In genomic region chr22:37971475-37972434, GRCh38 we compare ENCODE assay signal across 19 cellular contexts. TPM values are rescaled to one million over a fixed set of nuclear protein-coding genes. Genes with fewer than 3 reads are reported as not detected.
DNase-seq lines count a peak whose midpoint lies in the region; ATAC-seq and TF ChIP-seq lines count a peak whose summit lies in the region.
"Had no signal": no experiment of that assay in that cellular context is flagged by ENCODE, and none has a peak within 500 bp of the region (broad histone marks: within the 10 kb centered on the region; RNA-seq: fewer than 3 reads in every experiment).

No MANE protein-coding gene starts in this region.

- H3K4me3 Mint-ChIP-seq in activated T-cell treated with anti-CD3 and anti-CD28 coated beads, Interleukin-2, amount 50 U/mL, for 24 hours, result no peak overlapping the region
- no peak overlapping the region for H3K4me3 Mint-ChIP-seq in stimulated activated naive B cell treated with anti-CD40 and anti-IgM and Interleukin-4, amounts not matched to agents 10 μg/mL and 1 μg/mL and 100 μg/mL, for 72 hours
- H3K4me3 Mint-ChIP-seq: activated naive CD4-positive, alpha-beta T cell treated with anti-CD3 and anti-CD28 coated beads, Interleukin-2, amount 50 U/mL, for 24 hours; CD8-positive, alpha-beta T cell had no signal

- TF ChIP-seq POLR2A in gastroesophageal sphincter (IDR thresholded peaks at IDR 0.05) (no peak), body of pancreas (IDR thresholded peaks at IDR 0.05) (no peak)

- H3K9me3 Mint-ChIP-seq in activated T-cell treated with anti-CD3 and anti-CD28 coated beads, Interleukin-2, amount 50 U/mL, for 24 hours, result no peaks in the 10 kb centered on the region
- H3K9me3 Mint-ChIP-seq in stimulated activated naive B cell treated with anti-CD40 and anti-IgM and Interleukin-4, amounts not matched to agents 10 μg/mL and 1 μg/mL and 100 μg/mL, for 72 hours, result no peaks in the 10 kb centered on the region
- H3K9me3 Mint-ChIP-seq: activated naive CD4-positive, alpha-beta T cell treated with anti-CD3 and anti-CD28 coated beads, Interleukin-2, amount 50 U/mL, for 24 hours; CD8-positive, alpha-beta T cell had no signal

- no peak for TF ChIP-seq EP300 in gastroesophageal sphincter (IDR thresholded peaks at IDR 0.05)

- peak; percentile 22 for ATAC-seq in gastroesophageal sphincter
- no peak for ATAC-seq in stimulated activated naive B cell treated with anti-CD40 and anti-IgM and Interleukin-4, amounts not matched to agents 10 μg/mL and 1 μg/mL and 100 μg/mL, for 72 hours (replicated peaks)
- no peak for ATAC-seq in body of pancreas
- ATAC-seq: CD8-positive, alpha-beta T cell; PC-3 had no signal

- peaks cover 0 to 81% of the 10 kb centered on the region in 2 donors for H3K36me3 ChIP-seq in gastroesophageal sphincter
- peaks cover 0 to 4% of the 10 kb centered on the region in 2 donors for H3K36me3 ChIP-seq in body of pancreas (replicated peaks in 1 of 2; ENCODE audit: insufficient read depth in 1 of 2, low read depth in 2 of 2)

- peaks cover 0 to 7% (median 0%) of the 10 kb centered on the region in 3 donors for H3K4me1 ChIP-seq in gastroesophageal sphincter
- peaks cover 10% of the 10 kb centered on the region for H3K4me1 ChIP-seq in body of pancreas

- peak overlapping the region; percentile 4 for H3K27ac Mint-ChIP-seq in activated T-cell treated with anti-CD3 and anti-CD28 coated beads, Interleukin-2, amount 50 U/mL, for 24 hours
- peak overlapping the region; percentile 42 for H3K27ac Mint-ChIP-seq in stimulated activated naive B cell treated with anti-CD40 and anti-IgM and Interleukin-4, amounts not matched to agents 10 μg/mL and 1 μg/mL and 100 μg/mL, for 72 hours
- H3K27ac Mint-ChIP-seq: activated naive CD4-positive, alpha-beta T cell treated with anti-CD3 and anti-CD28 coated beads, Interleukin-2, amount 50 U/mL, for 24 hours; CD8-positive, alpha-beta T cell had no signal

- H3K9me3 ChIP-seq in gastroesophageal sphincter, result no peaks in the 10 kb centered on the region
- no peaks in the 10 kb centered on the region for H3K9me3 ChIP-seq in body of pancreas

- H3K36me3 Mint-ChIP-seq in activated T-cell treated with anti-CD3 and anti-CD28 coated beads, Interleukin-2, amount 50 U/mL, for 24 hours (ENCODE audit: low read depth), result peaks cover 54% of the 10 kb centered on the region
- H3K36me3 Mint-ChIP-seq in stimulated activated naive B cell treated with anti-CD40 and anti-IgM and Interleukin-4, amounts not matched to agents 10 μg/mL and 1 μg/mL and 100 μg/mL, for 72 hours, result peaks cover 41 to 55% of the 10 kb centered on the region in 2 donors

- no peaks in the 10 kb centered on the region for H3K27me3 Mint-ChIP-seq in activated T-cell treated with anti-CD3 and anti-CD28 coated beads, Interleukin-2, amount 50 U/mL, for 24 hours
- H3K27me3 Mint-ChIP-seq in stimulated activated naive B cell treated with anti-CD40 and anti-IgM and Interleukin-4, amounts not matched to agents 10 μg/mL and 1 μg/mL and 100 μg/mL, for 72 hours, result no peaks in the 10 kb centered on the region
- H3K27me3 Mint-ChIP-seq: activated naive CD4-positive, alpha-beta T cell treated with anti-CD3 and anti-CD28 coated beads, Interleukin-2, amount 50 U/mL, for 24 hours had no signal

- TF ChIP-seq CTCF in gastroesophageal sphincter (IDR thresholded peaks at IDR 0.05), result no peak
- TF ChIP-seq CTCF in body of pancreas (IDR thresholded peaks at IDR 0.05), result no peak

- H3K4me1 Mint-ChIP-seq in activated T-cell treated with anti-CD3 and anti-CD28 coated beads, Interleukin-2, amount 50 U/mL, for 24 hours (ENCODE audit: low read depth), result peaks cover 1% of the 10 kb centered on the region
- peaks cover 0 to 8% of the 10 kb centered on the region in 2 donors for H3K4me1 Mint-ChIP-seq in stimulated activated naive B cell treated with anti-CD40 and anti-IgM and Interleukin-4, amounts not matched to agents 10 μg/mL and 1 μg/mL and 100 μg/mL, for 72 hours
- H3K4me1 Mint-ChIP-seq: activated naive CD4-positive, alpha-beta T cell treated with anti-CD3 and anti-CD28 coated beads, Interleukin-2, amount 50 U/mL, for 24 hours had no signal

- DNase-seq in activated T-cell treated with anti-CD3 and anti-CD28 coated beads, Interleukin-2, amount 50 U/mL, for 24 hours, result no peak
- DNase-seq in activated T-cell treated with anti-CD3 and anti-CD28 coated beads, Interleukin-2, amount 50 U/mL, for 1 hour, result no peak
- DNase-seq in NCI-H524 (lab: John Stamatoyannopoulos, UW) (peak; percentile 49 to 59), NAMALWA (ENCODE audit: low spot score) (no peak), cerebellar cortex (ENCODE audit: low spot score) (no peak), body of pancreas (no peak)
- no peak for DNase-seq in stimulated activated naive B cell treated with anti-CD40 and anti-IgM and Interleukin-4, amounts not matched to agents 10 μg/mL and 1 μg/mL and 100 μg/mL, for 72 hours
- DNase-seq: activated CD4-positive, alpha-beta T cell treated with anti-CD3 and anti-CD28 coated beads for 4 hours; CD8-positive, alpha-beta T cell; mesenchymal stem cell; NCI-H526; PC-3; stimulated activated CD4-positive, alpha-beta T cell treated with anti-CD3 and anti-CD28 coated beads, Interleukin-15, amount 100 ng/mL, for 24 hours; stimulated activated naive CD4-positive, alpha-beta T cell treated with Interleukin-2 at 50 U/mL for 16 hours had no signal

- H3K27me3 ChIP-seq in gastroesophageal sphincter (no peaks in the 10 kb centered on the region), body of pancreas (no peaks in the 10 kb centered on the region)

- WGBS in gastroesophageal sphincter (ENCODE audit: low coverage in 1 of 2), 2 donors, result 49 to 92% methylated on average over 1 to 2 of the region's 7 CpGs
- WGBS in body of pancreas, 2 donors, result 75 to 87% methylated on average over 7 of the region's 7 CpGs

- intact Hi-C loops in body of pancreas (cut with DNase I), result no loop called here

- no peak overlapping the region for H3K27ac ChIP-seq in gastroesophageal sphincter
- H3K27ac ChIP-seq in body of pancreas, result no peak overlapping the region

- H3K4me3 ChIP-seq in gastroesophageal sphincter (no peak overlapping the region), body of pancreas (no peak overlapping the region)
- H3K4me3 ChIP-seq: SK-N-MC had no signal

RNA-seq across cellular contexts. Expression of gene SOX10, which starts 12.6 kb away (rescaled TPM):
- total RNA-seq in gastroesophageal sphincter, result 10 to 100 TPM in 1 of 4 donors, 1 to 10 TPM in 3; 6.9 to 16.0 (median 9.2) TPM
- under 1 TPM in 1 of 2 donors, not detected in 1; 0.66 TPM for total RNA-seq in body of pancreas
- total RNA-seq: CD8-positive, alpha-beta T cell; M059J; renal cortical epithelial cell had no signal

RNA-seq across cellular contexts. Expression of gene POLR2F, which starts 18.3 kb away (rescaled TPM):
- total RNA-seq in gastroesophageal sphincter (10 to 100 TPM; 41.4 to 79.5 (median 72.0) TPM), body of pancreas (100 to 1,000 TPM in 1 of 2 donors, 10 to 100 TPM in 1; 43.8 to 119 TPM)

RNA-seq across cellular contexts. Expression of gene C22orf23, which starts 18.4 kb away (rescaled TPM):
- under 1 TPM in 2 of 4 donors, not detected in 2; 0.31 to 0.40 TPM for total RNA-seq in gastroesophageal sphincter
- not detected for total RNA-seq in body of pancreas

Comparison
In these comparisons a context has a peak if more than half of its experiments do, and no peak if none do; other contexts are left out.
1. DNase-seq: peak in NCI-H524 (2 of 2); none in activated T-cell treated with anti-CD3 and anti-CD28 coated beads, Interleukin-2, amount 50 U/mL, for 24 hours (single experiment), activated T-cell treated with anti-CD3 and anti-CD28 coated beads, Interleukin-2, amount 50 U/mL, for 1 hour (single experiment), stimulated activated naive B cell treated with anti-CD40 and anti-IgM and Interleukin-4, amounts not matched to agents 10 μg/mL and 1 μg/mL and 100 μg/mL, for 72 hours (single experiment), NAMALWA (single experiment), cerebellar cortex (single experiment) and body of pancreas (0 of 4).
2. RNA of gene SOX10, which starts 12.6 kb away (total RNA-seq): 6.9 to 16.0 TPM in gastroesophageal sphincter; 0.66 TPM in body of pancreas; every median in the first group is over 4 times any median in the second.